In the genomic region with DNA sequence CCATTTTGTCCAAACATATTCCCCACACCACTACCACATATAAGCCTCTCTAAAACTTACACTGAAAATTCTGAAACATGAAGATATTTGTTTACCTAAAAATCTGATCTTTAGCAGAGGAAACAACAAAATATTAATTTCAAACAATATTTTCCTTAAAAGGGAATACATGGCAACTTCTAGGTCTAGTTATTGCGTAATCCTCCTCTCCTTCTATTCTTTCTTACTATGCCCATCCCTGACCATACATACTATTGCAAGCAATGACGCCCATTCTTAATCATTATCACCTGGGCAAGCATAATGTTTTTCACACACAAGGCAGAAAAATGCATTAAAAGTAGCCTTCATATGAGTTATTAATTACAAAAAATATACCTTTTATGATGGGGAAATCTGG, we compare ENCODE assay signal across 22 cellular contexts.
"Had no signal": no experiment of that assay in that cellular context is flagged by ENCODE, and none has a peak within 500 bp of the region (broad histone marks: within the 10 kb centered on the region; RNA-seq: fewer than 3 reads in every experiment).

No MANE protein-coding gene starts in this region.

- H3K27ac ChIP-seq: left ventricle myocardium inferior, ovary, right atrium auricular region, skin epidermis, stomach, testis, thyroid gland, transverse colon, upper lobe of left lung, vagina had no signal

- ATAC-seq: naive thymus-derived CD4-positive, alpha-beta T cell; natural killer cell treated with Interleukin-12 subunit alpha and Interleukin-12 subunit beta and Interleukin-15 and Interleukin-18, amount 100 ng/mL, for 72 hours; sciatic nerve; stimulated activated naive B cell treated with anti-CD40 and anti-IgM and Interleukin-4, amounts not matched to agents 10 μg/mL and 1 μg/mL and 100 μg/mL, for 72 hours; stimulated activated naive CD8-positive, alpha-beta T cell treated with anti-CD3 and anti-CD28 coated beads, Interleukin-15, Interleukin-2, amounts not matched to agents 100 U/mL and 50 U/mL, for 24 hours had no signal

- H3K4me3 ChIP-seq: left ventricle myocardium inferior, lung, ovary, right atrium auricular region, skin epidermis, stomach, testis, thyroid gland, transverse colon, upper lobe of left lung, vagina had no signal

- H3K4me1 ChIP-seq: testis, upper lobe of left lung had no signal

- DNase-seq: islet precursor cell; left ventricle myocardium inferior; mesendoderm; naive thymus-derived CD4-positive, alpha-beta T cell; ovary; stimulated activated CD4-positive, alpha-beta T cell treated with anti-CD3 and anti-CD28 coated beads, Interleukin-12 subunit alpha, Interleukin-12 subunit beta, amount 100 ng/mL, for 4 hours; stimulated activated CD4-positive, alpha-beta T cell treated with anti-CD3 and anti-CD28 coated beads, Interleukin-15, amount 100 ng/mL, for 24 hours; stimulated activated CD4-positive, alpha-beta T cell treated with anti-CD3 and anti-CD28 coated beads, Interleukin-2, amount 100 ng/mL, for 24 hours; stimulated activated CD4-positive, alpha-beta T cell treated with anti-CD3 and anti-CD28 coated beads, Interleukin-4, amount 100 ng/mL, for 1 hour; stimulated activated naive B cell treated with anti-CD40 and anti-IgM and Interleukin-4, amounts not matched to agents 10 μg/mL and 1 μg/mL and 100 μg/mL, for 72 hours; stimulated activated naive CD8-positive, alpha-beta T cell treated with anti-CD3 and anti-CD28 coated beads, Interleukin-15, Interleukin-2, amounts not matched to agents 100 U/mL and 50 U/mL, for 24 hours; stomach; testis; thyroid gland; transverse colon; upper lobe of left lung had no signal

- H3K36me3 ChIP-seq: left ventricle myocardium inferior, ovary, right atrium auricular region, stomach, thyroid gland, transverse colon, upper lobe of left lung, vagina had no signal

- H3K9me3 ChIP-seq: left ventricle myocardium inferior, ovary, right atrium auricular region, stomach, testis, thyroid gland, transverse colon, upper lobe of left lung, vagina had no signal

- H3K27me3 ChIP-seq: ovary, right atrium auricular region, stomach, testis, thyroid gland, transverse colon, upper lobe of left lung, vagina had no signal
